Comparison of ENCODE assay signal across 8 cellular contexts in genomic region chr5:107670927-107671741, GRCh38. TPM values are rescaled to one million over a fixed set of nuclear protein-coding genes. Genes with fewer than 3 reads are reported as not detected.
A peak's percentile ranks its signal among the peaks of the same experiment; 100 is the strongest.
DNase-seq lines count a peak whose midpoint lies in the region; ATAC-seq and TF ChIP-seq lines count a peak whose summit lies in the region.

Gene EFNA5 (minus strand): TSS chr5:107670937.

- no peaks in the 10 kb centered on the region for H3K27me3 ChIP-seq in testis

- H3K27me3 Mint-ChIP-seq in effector memory CD8-positive, alpha-beta T cell: peaks cover 56 to 81% of the 10 kb centered on the region in 2 donors

- peaks cover 15% of the 10 kb centered on the region for H3K36me3 Mint-ChIP-seq in effector memory CD8-positive, alpha-beta T cell (ENCODE audit: insufficient read depth)

- no peak within 1 kb of the TSS for H3K27ac Mint-ChIP-seq in effector memory CD8-positive, alpha-beta T cell

- H3K9me3 ChIP-seq in testis: no peaks in the 10 kb centered on the region

- intact Hi-C loops in testis (cut with DNase I; ENCODE audit: low total_unique reads): no loop called here

- no peak for TF ChIP-seq POLR2A in testis (IDR thresholded peaks at IDR 0.05)

- ATAC-seq in GM21381 (IDR thresholded peaks at IDR 0.05; ENCODE audit: unreplicated experiment): peak; percentile 35
- peak; percentile 53 for ATAC-seq in effector memory CD8-positive, alpha-beta T cell (replicated peaks)

- WGBS in testis, 2 donors: 1 to 2% methylated on average over 9 to 82 of the region's 84 CpGs

- peaks cover 28 to 31% of the 10 kb centered on the region in 2 donors for H3K4me1 Mint-ChIP-seq in effector memory CD8-positive, alpha-beta T cell (ENCODE audit: low read depth in 2 of 2)

- no peaks in the 10 kb centered on the region for H3K9me3 Mint-ChIP-seq in effector memory CD8-positive, alpha-beta T cell

- no peak for TF ChIP-seq CTCF in testis (IDR thresholded peaks at IDR 0.05)

- peaks cover 13% of the 10 kb centered on the region for H3K4me1 ChIP-seq in testis

- no peaks in the 10 kb centered on the region for H3K36me3 ChIP-seq in testis (ENCODE audit: low read depth, missing control alignments)

- peak within 1 kb of the TSS; percentile 58 to 75 for H3K27ac ChIP-seq in testis

- DNase-seq in EH (ENCODE audit: low read depth): peak; percentile 40
- peak; percentile 33 for DNase-seq in LHCN-M2 (ENCODE audit: low read depth)
- peak; percentile 33 for DNase-seq in T1000 (lab: John Stamatoyannopoulos, UW)
- DNase-seq in effector memory CD8-positive, alpha-beta T cell: peak; percentile 11 to 40 (median 20)
- DNase-seq in lung microvascular endothelial cell (ENCODE audit: low read depth in 2 of 2): peak; percentile 51 to 63
- DNase-seq in testis: peak; percentile 49
- no peak for DNase-seq in SKM-1 treated with dmso at 0.1 percent for 144 hours (lab: John Stamatoyannopoulos, UW; ENCODE audit: unreplicated experiment)

- H3K4me3 ChIP-seq in testis: peak within 1 kb of the TSS; percentile 62 to 71

- H3K4me3 Mint-ChIP-seq in effector memory CD8-positive, alpha-beta T cell: peak within 1 kb of the TSS; percentile 77 to 78

RNA-seq across cellular contexts. Expression of gene EFNA5, which starts in this region (rescaled TPM):
- total RNA-seq in LHCN-M2 (2014; rRNA removed) (7.2 and 13.1 TPM in 2 replicates), lung microvascular endothelial cell (72.8 and 93.7 TPM in 2 replicates), testis (1 to 10 TPM; 3.5 to 5.4 TPM)
- 8.2 TPM for polyA plus RNA-seq in LHCN-M2 (2012)
- 2.6 TPM for polyA plus RNA-seq in testis (ENCODE audit: insufficient read depth, low read depth, low replicate concordance)
